15 cellular contexts compared by ENCODE assay signal in genomic region chr16:15785386-15786059, GRCh38.
"Had no signal": no experiment of that assay in that cellular context is flagged by ENCODE, and none has a peak within 500 bp of the region (broad histone marks: within the 10 kb centered on the region; RNA-seq: fewer than 3 reads in every experiment).

No MANE protein-coding gene starts in this region.

- H3K27ac ChIP-seq: upper lobe of left lung had no signal

- ATAC-seq: effector memory CD8-positive, alpha-beta T cell; left colon; natural killer cell treated with Interleukin-12 subunit alpha and Interleukin-12 subunit beta and Interleukin-15 and Interleukin-18, amount 100 ng/mL, for 72 hours; SK-N-SH treated with all-trans-retinoic acid at 6 μM for 48 hours had no signal

- H3K4me3 ChIP-seq: upper lobe of left lung had no signal

- H3K9me3 ChIP-seq: upper lobe of left lung had no signal

- H3K27me3 ChIP-seq: upper lobe of left lung had no signal

- DNase-seq: activated B cell treated with CpG ODN at 0.5 μM for 24 hours; activated CD4-positive, alpha-beta T cell treated with anti-CD3 and anti-CD28 coated beads, Interleukin-2, amount 50 U/mL, for 1 hour; activated naive CD4-positive, alpha-beta T cell treated with anti-CD3 and anti-CD28 coated beads, Interleukin-2, amount 10 ng/mL, durations not matched to agents 7 days and 5 days; activated T-cell treated with anti-CD3 and anti-CD28 coated beads for 4 hours; central memory CD4-positive, alpha-beta T cell; cortex of kidney; effector memory CD8-positive, alpha-beta T cell; erythroblast; glutamatergic neuron; immature natural killer cell; left colon; stimulated activated CD4-positive, alpha-beta T cell treated with anti-CD3 and anti-CD28 coated beads, Interleukin-15, amount 100 ng/mL, for 24 hours; upper lobe of left lung had no signal

- H3K36me3 ChIP-seq: upper lobe of left lung had no signal

- H3K4me1 ChIP-seq: upper lobe of left lung had no signal
